Comparison of ENCODE assay signal across 9 cellular contexts in the genomic region with DNA sequence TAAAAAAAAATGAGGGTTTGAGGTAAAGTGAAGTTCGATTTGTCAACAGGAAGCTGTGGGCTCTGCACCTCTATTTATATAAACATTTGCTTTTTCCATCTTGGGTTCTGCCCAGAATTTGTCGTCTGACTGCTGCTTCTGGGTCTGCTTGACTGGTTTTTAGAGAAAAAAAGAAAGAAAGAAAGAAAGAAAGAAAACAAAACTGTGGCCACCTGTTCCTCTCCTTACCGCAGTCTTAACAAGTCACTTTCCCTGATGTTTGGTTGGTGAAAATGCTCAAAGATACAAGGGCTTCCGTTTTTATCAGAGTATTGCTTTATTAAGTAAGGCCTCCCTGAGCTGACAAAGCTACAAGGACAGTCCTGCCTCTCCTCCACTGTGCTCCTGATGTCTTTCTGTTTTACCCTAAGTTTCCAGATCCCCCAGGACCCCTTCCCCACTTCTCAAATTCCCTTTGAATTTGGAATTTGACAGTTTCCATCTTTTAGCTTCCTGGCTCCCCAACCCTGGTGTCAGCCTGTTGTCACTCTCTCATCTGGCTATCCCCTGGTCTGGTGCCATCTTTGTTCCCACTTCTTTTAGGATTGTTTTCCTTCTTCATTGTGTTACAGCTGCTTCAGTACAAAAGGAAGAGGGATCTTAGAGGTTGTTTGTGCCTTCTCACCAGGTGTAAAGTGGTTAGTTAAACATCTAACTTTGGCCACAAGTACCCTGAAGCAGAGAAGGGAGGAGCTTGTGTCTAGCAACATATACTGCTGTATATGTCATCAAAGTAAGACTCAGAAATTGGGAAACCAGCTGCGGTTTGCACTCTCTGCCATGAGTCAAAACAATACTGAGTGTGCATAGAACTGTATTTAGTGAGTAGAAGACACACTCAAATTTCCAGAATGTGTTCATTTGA. TPM values are rescaled to one million over a fixed set of nuclear protein-coding genes. Genes with fewer than 3 reads are reported as not detected.
DNase-seq lines count a peak whose midpoint lies in the region; ATAC-seq, FAIRE-seq and TF ChIP-seq lines count a peak whose summit lies in the region.
"Had no signal": no experiment of that assay in that cellular context is flagged by ENCODE, and none has a peak within 500 bp of the region (broad histone marks: within the 10 kb centered on the region; RNA-seq: fewer than 3 reads in every experiment).

No MANE protein-coding gene starts in this region.

- H3K27ac Mint-ChIP-seq in HFFc6: peak overlapping the region; percentile 5; the same call in 1 of the 2 replicates
- H3K27ac Mint-ChIP-seq in activated naive CD8-positive, alpha-beta T cell treated with anti-CD3 and anti-CD28 coated beads, Interleukin-2, amount 50 U/mL, for 24 hours: peak overlapping the region; percentile 64

- H3K9me3 ChIP-seq in ovary (no peaks in the 10 kb centered on the region), pancreas (no peaks in the 10 kb centered on the region)

- H3K36me3 ChIP-seq in ovary (no peaks in the 10 kb centered on the region), pancreas (no peaks in the 10 kb centered on the region)

- no peaks in the 10 kb centered on the region for H3K9me3 Mint-ChIP-seq in HFFc6
- no peaks in the 10 kb centered on the region for H3K9me3 Mint-ChIP-seq in activated naive CD8-positive, alpha-beta T cell treated with anti-CD3 and anti-CD28 coated beads, Interleukin-2, amount 50 U/mL, for 24 hours

- peak; percentile 82 for ATAC-seq in activated naive CD8-positive, alpha-beta T cell treated with anti-CD3 and anti-CD28 coated beads, Interleukin-2, amount 50 U/mL, for 24 hours
- no peak for ATAC-seq in pancreas

- no peaks in the 10 kb centered on the region for H3K36me3 Mint-ChIP-seq in HFFc6 (ENCODE audit: low read depth)
- no peaks in the 10 kb centered on the region for H3K36me3 Mint-ChIP-seq in activated naive CD8-positive, alpha-beta T cell treated with anti-CD3 and anti-CD28 coated beads, Interleukin-2, amount 50 U/mL, for 24 hours (ENCODE audit: low read depth)

- no peak overlapping the region for H3K4me3 Mint-ChIP-seq in HFFc6
- peak overlapping the region; percentile 35 for H3K4me3 Mint-ChIP-seq in activated naive CD8-positive, alpha-beta T cell treated with anti-CD3 and anti-CD28 coated beads, Interleukin-2, amount 50 U/mL, for 24 hours

- no peak overlapping the region for H3K27ac ChIP-seq in ovary
- no peak overlapping the region for H3K27ac ChIP-seq in pancreas

- H3K4me1 Mint-ChIP-seq in HFFc6 (ENCODE audit: low read depth): peaks cover 15% of the 10 kb centered on the region; the same call in 1 of the 2 replicates
- H3K4me1 Mint-ChIP-seq in activated naive CD8-positive, alpha-beta T cell treated with anti-CD3 and anti-CD28 coated beads, Interleukin-2, amount 50 U/mL, for 24 hours: peaks cover 47% of the 10 kb centered on the region

- no peak overlapping the region for H3K4me3 ChIP-seq in ovary
- H3K4me3 ChIP-seq in pancreas: no peak overlapping the region

- TF ChIP-seq CTCF in HFFc6 (IDR thresholded peaks at IDR 0.05) (no peak), ovary (IDR thresholded peaks at IDR 0.05) (no peak), pancreas (IDR thresholded peaks at IDR 0.05) (no peak)

- H3K27me3 ChIP-seq in ovary (no peaks in the 10 kb centered on the region), pancreas (no peaks in the 10 kb centered on the region)

- TF ChIP-seq EP300 in ovary (IDR thresholded peaks at IDR 0.05): no peak

- H3K4me1 ChIP-seq in ovary (ENCODE audit: insufficient read depth) (no peaks in the 10 kb centered on the region), pancreas (no peaks in the 10 kb centered on the region)

- DNase-seq in GM18507 (ENCODE audit: extremely low spot score, insufficient read length, low read depth): no peak
- DNase-seq in HFFc6: no peak
- DNase-seq in NOMO-1 treated with dmso at 0.1 percent for 144 hours (lab: John Stamatoyannopoulos, UW; ENCODE audit: unreplicated experiment): peak; percentile 4
- DNase-seq in activated naive CD8-positive, alpha-beta T cell treated with anti-CD3 and anti-CD28 coated beads, Interleukin-2, amount 50 U/mL, for 24 hours: peak; percentile 54
- DNase-seq in stimulated activated naive CD4-positive, alpha-beta T cell (lab: John Stamatoyannopoulos, UW): peak in 4 of 6 experiments; percentile 6 to 48 (median 14)
- DNase-seq in amygdala (lab: John Stamatoyannopoulos, UW): no peak
- DNase-seq in ovary: no peak
- no peak for DNase-seq in pancreas

- no peak for TF ChIP-seq POLR2A in ovary (IDR thresholded peaks at IDR 0.05)

- H3K27me3 Mint-ChIP-seq in HFFc6 (ENCODE audit: insufficient read depth): peaks cover 1% of the 10 kb centered on the region
- H3K27me3 Mint-ChIP-seq in activated naive CD8-positive, alpha-beta T cell treated with anti-CD3 and anti-CD28 coated beads, Interleukin-2, amount 50 U/mL, for 24 hours: peaks cover 4% of the 10 kb centered on the region

- intact Hi-C loops in ovary (cut with DNase I): no loop called here
- intact Hi-C loops in pancreas (cut with DNase I): no loop called here

- FAIRE-seq in GM18507 (lab: Jason Lieb, UNC): peak; percentile 99
- FAIRE-seq in pancreas (lab: Jason Lieb, UNC): no peak

- 25 to 44% (median 26%) methylated on average over 5 of the region's 5 CpGs for WGBS in ovary, 3 donors
- WGBS in pancreas, 2 donors: 32 to 39% methylated on average over 5 of the region's 5 CpGs

RNA-seq across cellular contexts. Expression of gene MFAP5, which starts 18.0 kb away (rescaled TPM):
- 100 to 1,000 TPM in 4 of 6 experiments, 10 to 100 TPM in 2; 42.1 to 194 (median 167) TPM for total RNA-seq in HFFc6 (2021; fragmentation: NEBNext Ultra II Directional; extraction: Animal tissue kit (Norgen Biotek cat#: 25700))
- 1 to 10 TPM in 2 of 7 donors, under 1 TPM in 3, not detected in 2; 0.35 to 7.5 (median 0.72) TPM for total RNA-seq in ovary
- polyA plus RNA-seq in ovary: 100 to 1,000 TPM in 1 of 2 donors, under 1 TPM in 1; 0.46 to 106 TPM
- total RNA-seq in pancreas: 10 to 100 TPM in 3 of 6 donors, 1 to 10 TPM in 1, under 1 TPM in 2; 0.19 to 14.7 (median 6.4) TPM
- 1 to 10 TPM; 3.5 to 5.7 TPM for polyA plus RNA-seq in pancreas

RNA-seq across cellular contexts. Expression of gene AICDA, which starts 31.9 kb away (rescaled TPM):
- not detected for total RNA-seq in HFFc6 (2021; fragmentation: NEBNext Ultra II Directional; extraction: Animal tissue kit (Norgen Biotek cat#: 25700))
- total RNA-seq in ovary (not detected), pancreas (not detected)
- polyA plus RNA-seq in ovary (not detected), pancreas (not detected)
- total RNA-seq: temporal lobe had no signal

RNA-seq across cellular contexts. Expression of gene RIMKLB, which starts 53.2 kb away (rescaled TPM):
- total RNA-seq in HFFc6 (2021; fragmentation: NEBNext Ultra II Directional; extraction: Animal tissue kit (Norgen Biotek cat#: 25700)): 10 to 100 TPM in 1 of 6 experiments, 1 to 10 TPM in 5; 8.5 to 10.7 (median 9.0) TPM
- total RNA-seq in ovary (100 to 1,000 TPM in 1 of 7 donors, 10 to 100 TPM in 6; 32.3 to 118 (median 42.6) TPM), pancreas (10 to 100 TPM in 1 of 6 donors, 1 to 10 TPM in 5; 5.1 to 12.4 (median 8.4) TPM)
- polyA plus RNA-seq in ovary (10 to 100 TPM; 36.0 to 50.9 TPM), pancreas (10 to 100 TPM; 32.9 to 46.2 TPM)

Comparison
In these comparisons a context has a peak if more than half of its experiments do, and no peak if none do; other contexts are left out.
1. DNase-seq: peak in NOMO-1 treated with dmso at 0.1 percent for 144 hours (single experiment), activated naive CD8-positive, alpha-beta T cell treated with anti-CD3 and anti-CD28 coated beads, Interleukin-2, amount 50 U/mL, for 24 hours (single experiment) and stimulated activated naive CD4-positive, alpha-beta T cell (4 of 6); none in GM18507 (single experiment), HFFc6 (single experiment), amygdala (0 of 56), ovary (0 of 5) and pancreas (0 of 6).